ENCODE assay signal across 8 cellular contexts in genomic region chr5:154757647-154758406, GRCh38. TPM values are rescaled to one million over a fixed set of nuclear protein-coding genes. Genes with fewer than 3 reads are reported as not detected.
A peak's percentile ranks its signal among the peaks of the same experiment; 100 is the strongest.
DNase-seq lines count a peak whose midpoint lies in the region; ATAC-seq and TF ChIP-seq lines count a peak whose summit lies in the region.

No MANE protein-coding gene starts in this region.

- peaks cover 10% of the 10 kb centered on the region for H3K36me3 Mint-ChIP-seq in activated naive CD4-positive, alpha-beta T cell treated with anti-CD3 and anti-CD28 coated beads, Interleukin-2, amount 50 U/mL, for 24 hours

- H3K4me3 Mint-ChIP-seq in activated naive CD4-positive, alpha-beta T cell treated with anti-CD3 and anti-CD28 coated beads, Interleukin-2, amount 50 U/mL, for 24 hours, result peak overlapping the region; percentile 97

- no peak for ATAC-seq in HG03159 (IDR thresholded peaks at IDR 0.05; ENCODE audit: unreplicated experiment)

- peaks cover 62% of the 10 kb centered on the region for H3K4me1 Mint-ChIP-seq in activated naive CD4-positive, alpha-beta T cell treated with anti-CD3 and anti-CD28 coated beads, Interleukin-2, amount 50 U/mL, for 24 hours

- H3K9me3 Mint-ChIP-seq in activated naive CD4-positive, alpha-beta T cell treated with anti-CD3 and anti-CD28 coated beads, Interleukin-2, amount 50 U/mL, for 24 hours, result no peaks in the 10 kb centered on the region

- peak; percentile 46 for DNase-seq in GM12865 (ENCODE audit: low read depth)
- peak; percentile 40 for DNase-seq in NOMO-1 treated with dmso at 0.1 percent for 144 hours (lab: John Stamatoyannopoulos, UW; ENCODE audit: unreplicated experiment)
- DNase-seq in iris pigment epithelial cell (ENCODE audit: low read depth), result peak; percentile 40
- DNase-seq in stimulated activated CD4-positive, alpha-beta T cell treated with anti-CD3 and anti-CD28 coated beads, Interleukin-4, amount 100 ng/mL, for 48 hours (ENCODE audit: low read depth in 2 of 2), result peak; percentile 27 to 45
- no peak for DNase-seq in SK-N-DZ (ENCODE audit: low spot score)
- DNase-seq in NCI-H774 (lab: John Stamatoyannopoulos, UW), result no peak

- H3K27me3 Mint-ChIP-seq in activated naive CD4-positive, alpha-beta T cell treated with anti-CD3 and anti-CD28 coated beads, Interleukin-2, amount 50 U/mL, for 24 hours, result no peaks in the 10 kb centered on the region

- peak overlapping the region; percentile 74 for H3K4me3 ChIP-seq in GM12865 (ENCODE audit: low read depth, low read length)

- peak overlapping the region; percentile 98 for H3K27ac Mint-ChIP-seq in activated naive CD4-positive, alpha-beta T cell treated with anti-CD3 and anti-CD28 coated beads, Interleukin-2, amount 50 U/mL, for 24 hours

- no peak for TF ChIP-seq CTCF in GM12865 (IDR thresholded peaks at IDR 0.05; ENCODE audit: insufficient read depth, low read depth, low read length, missing control alignments)

RNA-seq across cellular contexts. Expression of gene LARP1, which starts 2.6 kb away (rescaled TPM):
- polyA plus RNA-seq in SK-N-DZ (2014; cell fraction: cytosol; rRNA removed), result 89.5 and 92.3 TPM in 2 replicates
- polyA plus RNA-seq in SK-N-DZ (2014; cell fraction: nucleus; rRNA removed), result 82.9 and 128 TPM in 2 replicates

Comparison
In these comparisons a context has a peak if more than half of its experiments do, and no peak if none do; other contexts are left out.
1. DNase-seq: peak in GM12865 (single experiment), NOMO-1 treated with dmso at 0.1 percent for 144 hours (single experiment), iris pigment epithelial cell (single experiment) and stimulated activated CD4-positive, alpha-beta T cell treated with anti-CD3 and anti-CD28 coated beads, Interleukin-4, amount 100 ng/mL, for 48 hours (2 of 2); none in SK-N-DZ (single experiment) and NCI-H774 (single experiment).